ENCODE assay signal across 10 cellular contexts in the genomic region with DNA sequence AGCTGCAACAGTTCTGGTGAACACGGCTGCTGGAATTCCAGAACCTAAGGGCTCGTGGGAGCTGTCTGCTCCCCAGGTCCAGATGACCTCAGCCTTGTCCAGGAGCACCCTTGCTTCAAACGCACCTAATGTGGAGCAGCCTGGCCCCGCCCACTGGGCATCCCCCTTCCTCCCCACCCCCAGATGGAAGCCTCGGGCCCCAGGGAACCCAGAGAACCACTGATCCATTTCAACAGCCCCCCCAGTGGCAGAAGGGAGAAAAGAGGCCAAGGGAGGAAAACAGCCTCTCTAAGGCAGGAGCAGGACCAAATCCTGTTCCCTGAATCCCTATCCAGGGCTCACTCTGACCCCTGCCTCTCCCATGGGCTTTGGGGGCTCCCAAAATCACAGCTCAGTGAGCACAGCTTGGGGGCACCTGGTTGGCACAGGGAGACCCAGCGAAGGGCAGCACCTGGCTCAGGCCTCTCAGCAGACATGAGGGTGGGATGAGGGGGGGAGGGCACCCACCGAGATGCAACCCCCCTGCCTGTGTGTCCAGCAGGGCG. TPM values are rescaled to one million over a fixed set of nuclear protein-coding genes. Genes with fewer than 3 reads are reported as not detected.
DNase-seq lines count a peak whose midpoint lies in the region; ATAC-seq and TF ChIP-seq lines count a peak whose summit lies in the region.
"Had no signal": no experiment of that assay in that cellular context is flagged by ENCODE, and none has a peak within 500 bp of the region (broad histone marks: within the 10 kb centered on the region; RNA-seq: fewer than 3 reads in every experiment).

No MANE protein-coding gene starts in this region.

- intact Hi-C loops in activated naive CD4-positive, alpha-beta T cell treated with anti-CD3 and anti-CD28 coated beads for 36 hours (cut with micrococcal nuclease) = loop anchor here (2.0 kb wide), 2 partner anchors 41 to 65 kb away; no protein-coding TSS in a partner anchor
- intact Hi-C loops in left lung (cut with DNase I) = no loop called here

- H3K4me3 ChIP-seq in AG09309 (ENCODE audit: control insufficient read depth, low read depth, low read length) = no peak overlapping the region
- peak overlapping the region; percentile 84 for H3K4me3 ChIP-seq in Loucy (ENCODE audit: low read length, poor library complexity, severe bottlenecking)
- peak overlapping the region; percentile 14 to 62 for H3K4me3 ChIP-seq in left lung

- no peaks in the 10 kb centered on the region for H3F3A ChIP-seq in Loucy (ENCODE audit: low read depth)

- H3K9me3 ChIP-seq in Loucy (ENCODE audit: insufficient read depth, low read depth, low read length) (no peaks in the 10 kb centered on the region), left lung (no peaks in the 10 kb centered on the region)
- H3K9me3 ChIP-seq: pancreas had no signal

- ATAC-seq in left lung (peak; percentile 24), HG03439 (IDR thresholded peaks at IDR 0.05; ENCODE audit: unreplicated experiment) (no peak)

- H3K36me3 ChIP-seq in Loucy (ENCODE audit: insufficient read depth, low read length) = no peaks in the 10 kb centered on the region; the same call in 1 of the 2 replicates
- peaks cover 0 to 21% of the 10 kb centered on the region in 2 donors for H3K36me3 ChIP-seq in left lung
- H3K36me3 ChIP-seq: pancreas had no signal

- H4K20me1 ChIP-seq in Loucy (ENCODE audit: insufficient read depth, low read length, poor library complexity, severe bottlenecking) = no peaks in the 10 kb centered on the region

- DNase-seq in AG09309 (ENCODE audit: low read depth) = no peak
- peak; percentile 65 for DNase-seq in activated naive CD4-positive, alpha-beta T cell treated with anti-CD3 and anti-CD28 coated beads for 36 hours
- peak; percentile 60 to 79 for DNase-seq in left lung
- no peak for DNase-seq in NCI-H2029 treated with DMSO at 0.1 percent for 48 hours (lab: John Stamatoyannopoulos, UW)
- no peak for DNase-seq in mesothelial cell of epicardium (ENCODE audit: low spot score in 2 of 2, unreplicated experiment in 2 of 2)
- no peak for DNase-seq in NCI-H2081 treated with DMSO at 0.1 percent for 48 hours (lab: John Stamatoyannopoulos, UW)
- DNase-seq: DND-41, pancreas had no signal

- CTCF ChIA-PET in activated naive CD4-positive, alpha-beta T cell treated with anti-CD3 and anti-CD28 coated beads for 36 hours (lab: Charles Lee) = interaction anchor here (1.3 to 4.6 kb wide), 4 partner anchors 15 to 283 kb away, joined by 3 to 17 read pairs (median 4); no protein-coding TSS in a partner anchor

- H3K27me3 ChIP-seq in Loucy (ENCODE audit: insufficient read depth, low read length, poor library complexity, severe bottlenecking) (no peaks in the 10 kb centered on the region), left lung (peaks cover 0 to 23% of the 10 kb centered on the region in 2 donors)

- peak overlapping the region; percentile 97 for H3K27ac Mint-ChIP-seq in activated naive CD4-positive, alpha-beta T cell treated with anti-CD3 and anti-CD28 coated beads for 36 hours
- H3K27ac Mint-ChIP-seq in mesothelial cell of epicardium = no peak overlapping the region

- peak overlapping the region; percentile 33 to 96 for H3K27ac ChIP-seq in left lung

- no peaks in the 10 kb centered on the region for H3K9me2 ChIP-seq in Loucy (replicated peaks; ENCODE audit: low read depth, low read length)

- H3K36me3 Mint-ChIP-seq in activated naive CD4-positive, alpha-beta T cell treated with anti-CD3 and anti-CD28 coated beads for 36 hours (ENCODE audit: low read depth) = peaks cover 6% of the 10 kb centered on the region
- no peaks in the 10 kb centered on the region for H3K36me3 Mint-ChIP-seq in mesothelial cell of epicardium

- H3K9ac ChIP-seq in Loucy (ENCODE audit: low read depth, low read length, poor library complexity, severe bottlenecking) = peak overlapping the region; percentile 89

- peak; percentile 34 for TF ChIP-seq CTCF in AG09309 (IDR thresholded peaks at IDR 0.05; ENCODE audit: control insufficient read depth, insufficient read depth, low read depth, low read length, missing control alignments)
- peak; percentile 58 for TF ChIP-seq CTCF in Loucy (conservative IDR thresholded peaks at IDR 0.05; ENCODE audit: low read length)
- no peak for TF ChIP-seq CTCF in left lung (IDR thresholded peaks at IDR 0.05)
- no peak for TF ChIP-seq CTCF in mesothelial cell of epicardium (IDR thresholded peaks at IDR 0.05; ENCODE audit: unreplicated experiment)

- H3K79me2 ChIP-seq in Loucy (ENCODE audit: insufficient read depth, low read length) = peaks cover 55% of the 10 kb centered on the region

- peaks cover 66% of the 10 kb centered on the region for H3K4me1 ChIP-seq in Loucy (ENCODE audit: insufficient read depth, low read length, poor library complexity, severe bottlenecking)
- H3K4me1 ChIP-seq in left lung = peaks cover 0 to 72% of the 10 kb centered on the region in 2 donors
- H3K4me1 ChIP-seq: pancreas had no signal

- H3K4me2 ChIP-seq in Loucy (ENCODE audit: low read depth, low read length, poor library complexity, severe bottlenecking) = peak overlapping the region; percentile 98

- no peaks in the 10 kb centered on the region for H3K27me3 Mint-ChIP-seq in activated naive CD4-positive, alpha-beta T cell treated with anti-CD3 and anti-CD28 coated beads for 36 hours (ENCODE audit: low read depth)
- H3K27me3 Mint-ChIP-seq in mesothelial cell of epicardium (ENCODE audit: low read depth) = peaks cover 44% of the 10 kb centered on the region

- no peaks in the 10 kb centered on the region for H3K9me3 Mint-ChIP-seq in activated naive CD4-positive, alpha-beta T cell treated with anti-CD3 and anti-CD28 coated beads for 36 hours
- H3K9me3 Mint-ChIP-seq in mesothelial cell of epicardium = no peaks in the 10 kb centered on the region

- peak overlapping the region; percentile 85 for H3K4me3 Mint-ChIP-seq in activated naive CD4-positive, alpha-beta T cell treated with anti-CD3 and anti-CD28 coated beads for 36 hours
- H3K4me3 Mint-ChIP-seq in mesothelial cell of epicardium = no peak overlapping the region

- H2AFZ ChIP-seq in Loucy (ENCODE audit: low read length) = no peak overlapping the region

- H3K4me1 Mint-ChIP-seq in activated naive CD4-positive, alpha-beta T cell treated with anti-CD3 and anti-CD28 coated beads for 36 hours (ENCODE audit: low read depth) = peaks cover 61% of the 10 kb centered on the region
- no peaks in the 10 kb centered on the region for H3K4me1 Mint-ChIP-seq in mesothelial cell of epicardium

RNA-seq across cellular contexts. Expression of a gene that starts 1.2 kb away (rescaled TPM):
- total RNA-seq in activated naive CD4-positive, alpha-beta T cell treated with anti-CD3 and anti-CD28 coated beads for 36 hours = 10 to 100 TPM; 30.5 to 34.0 TPM
- total RNA-seq in left lung (10 to 100 TPM; 16.2 to 63.4 TPM), mesothelial cell of epicardium (0.11 TPM in 1 of 3 replicates, not detected in the others)

RNA-seq across cellular contexts. Expression of a gene that starts 39.4 kb away (rescaled TPM):
- total RNA-seq in activated naive CD4-positive, alpha-beta T cell treated with anti-CD3 and anti-CD28 coated beads for 36 hours = 100 to 1,000 TPM; 728 to 759 TPM
- total RNA-seq in left lung (10 to 100 TPM; 40.9 to 77.2 TPM), mesothelial cell of epicardium (6.3 to 6.5 TPM (median 6.4 TPM) in 3 replicates)

Comparison
In these comparisons a context has a peak if more than half of its experiments do, and no peak if none do; other contexts are left out.
1. DNase-seq: peak in activated naive CD4-positive, alpha-beta T cell treated with anti-CD3 and anti-CD28 coated beads for 36 hours (single experiment) and left lung (2 of 2); none in AG09309 (single experiment), NCI-H2029 treated with DMSO at 0.1 percent for 48 hours (single experiment), mesothelial cell of epicardium (0 of 2) and NCI-H2081 treated with DMSO at 0.1 percent for 48 hours (single experiment).
2. CTCF ChIP-seq: peak in AG09309 (single experiment) and Loucy (single experiment); none in left lung (0 of 2) and mesothelial cell of epicardium (single experiment).
3. RNA of a gene that starts 1.2 kb away (total RNA-seq): 16.2 to 63.4 TPM in left lung and 30.5 to 34.0 TPM in activated naive CD4-positive, alpha-beta T cell treated with anti-CD3 and anti-CD28 coated beads for 36 hours; 0.11 TPM in mesothelial cell of epicardium; every median in the first group is over 10 times any median in the second.
4. RNA of a gene that starts 39.4 kb away (total RNA-seq): 728 to 759 TPM in activated naive CD4-positive, alpha-beta T cell treated with anti-CD3 and anti-CD28 coated beads for 36 hours; 40.9 to 77.2 TPM in left lung and 6.3 to 6.5 TPM in mesothelial cell of epicardium; every median in the first group is over 4 times any median in the second.